8 cellular contexts compared by ENCODE assay signal in the genomic region with DNA sequence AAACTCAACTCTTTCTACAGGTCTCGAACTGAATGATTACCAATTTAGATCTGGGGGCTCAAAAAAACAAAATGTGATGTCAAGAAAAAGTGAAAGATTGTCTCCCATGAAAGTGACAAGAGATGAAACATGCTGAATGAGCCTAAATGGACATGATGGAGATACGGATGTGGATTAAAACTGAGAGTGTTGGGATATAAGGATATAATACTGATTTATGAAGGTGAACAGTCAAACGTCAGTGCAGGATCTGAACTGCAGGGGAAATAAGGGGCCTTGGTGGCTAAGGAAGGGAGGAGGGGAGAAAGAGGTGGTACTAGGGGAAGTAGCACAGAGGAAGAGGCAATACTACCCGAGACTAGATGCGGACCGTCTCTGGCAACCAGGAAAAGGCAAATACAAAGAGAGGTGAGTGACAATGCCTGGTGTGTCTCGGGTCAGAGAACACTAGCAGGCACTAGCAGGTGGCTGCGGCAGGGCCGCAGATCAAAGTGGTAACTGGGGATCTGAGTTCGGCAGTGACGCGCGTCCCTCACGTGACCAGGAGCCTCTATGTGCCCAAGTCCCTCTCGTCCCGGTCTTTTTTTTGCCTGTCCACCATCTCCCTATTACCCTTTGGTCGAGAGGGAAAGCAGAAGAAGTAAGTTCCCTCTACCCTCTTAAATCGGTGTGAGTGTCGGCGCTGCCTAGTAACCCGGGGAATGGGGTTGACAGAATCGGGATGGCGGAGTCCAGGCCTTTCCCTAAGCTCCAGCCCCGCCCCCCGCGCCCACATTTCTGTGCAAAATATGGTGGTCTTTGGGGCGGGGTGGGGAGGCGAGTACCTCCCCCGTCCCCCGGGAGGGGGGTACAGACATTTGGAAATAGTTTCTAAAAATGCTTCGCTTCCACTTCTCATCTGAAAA.
A peak's percentile ranks its signal among the peaks of the same experiment; 100 is the strongest.
DNase-seq lines count a peak whose midpoint lies in the region; TF ChIP-seq lines count a peak whose summit lies in the region.

TSS of gene TCEAL1 (plus strand) at position 590 of the 905 bp plus-strand sequence. CDS start 942 bp downstream, outside the sequence.

- peak within 1 kb of the TSS; percentile 54 for H3K27ac ChIP-seq in cingulate gyrus (ENCODE audit: low read depth, low read length)
- peak within 1 kb of the TSS; percentile 88 for H3K27ac ChIP-seq in layer of hippocampus (ENCODE audit: low read depth, low read length)

- H3K27me3 ChIP-seq in layer of hippocampus (ENCODE audit: control insufficient read depth, insufficient read depth, low read length), result no peaks in the 10 kb centered on the region

- H3K4me1 Mint-ChIP-seq in T-helper 2 cell treated with Interferon-gamma antibody and Interleukin-4, amounts not matched to agents 5 μg/mL and 100 μg/mL, for 36 hours (ENCODE audit: low read depth), result peaks cover 14% of the 10 kb centered on the region

- no peaks in the 10 kb centered on the region for H3K36me3 Mint-ChIP-seq in T-helper 2 cell treated with Interferon-gamma antibody and Interleukin-4, amounts not matched to agents 5 μg/mL and 100 μg/mL, for 36 hours (ENCODE audit: low read depth)

- peak within 1 kb of the TSS; percentile 74 for H3K27ac Mint-ChIP-seq in T-helper 2 cell treated with Interferon-gamma antibody and Interleukin-4, amounts not matched to agents 5 μg/mL and 100 μg/mL, for 36 hours

- no peak for TF ChIP-seq CTCF in GM12865 (IDR thresholded peaks at IDR 0.05; ENCODE audit: insufficient read depth, low read depth, low read length, missing control alignments)
- TF ChIP-seq CTCF in NB4 (IDR thresholded peaks at IDR 0.05; ENCODE audit: low read depth, low read length), result no peak

- H3K4me3 ChIP-seq in GM12865 (ENCODE audit: low read depth, low read length) (peak within 1 kb of the TSS; percentile 72), NB4 (ENCODE audit: low read depth, low read length) (peak within 1 kb of the TSS; percentile 47)

- peak within 1 kb of the TSS; percentile 87 for H3K4me3 Mint-ChIP-seq in T-helper 2 cell treated with Interferon-gamma antibody and Interleukin-4, amounts not matched to agents 5 μg/mL and 100 μg/mL, for 36 hours

- TF ChIP-seq POLR2A in NB4 (IDR thresholded peaks at IDR 0.05; ENCODE audit: extremely low read depth, insufficient read length), result no peak

- no peaks in the 10 kb centered on the region for H3K9me3 Mint-ChIP-seq in T-helper 2 cell treated with Interferon-gamma antibody and Interleukin-4, amounts not matched to agents 5 μg/mL and 100 μg/mL, for 36 hours

- no peaks in the 10 kb centered on the region for H3K27me3 Mint-ChIP-seq in T-helper 2 cell treated with Interferon-gamma antibody and Interleukin-4, amounts not matched to agents 5 μg/mL and 100 μg/mL, for 36 hours (ENCODE audit: low read depth)

- DNase-seq in GM12865 (ENCODE audit: low read depth), result peak; percentile 72
- peak; percentile 11 for DNase-seq in HCEC 1CT
- DNase-seq in NB4 (ENCODE audit: low read depth), result peak; percentile 16
- no peak for DNase-seq in T-helper 2 cell treated with Interferon-gamma antibody and Interleukin-4, amounts not matched to agents 5 μg/mL and 100 μg/mL, for 36 hours (ENCODE audit: low spot score)
- peak; percentile 15 for DNase-seq in stimulated activated CD4-positive, alpha-beta T cell treated with anti-CD3 and anti-CD28 coated beads, Interleukin-12 subunit alpha, Interleukin-12 subunit beta, amount 100 ng/mL, for 4 hours
- DNase-seq in T1000 (lab: John Stamatoyannopoulos, UW), result no peak

Comparison
In these comparisons a context has a peak if more than half of its experiments do, and no peak if none do; other contexts are left out.
1. DNase-seq: peak in GM12865 (single experiment), HCEC 1CT (single experiment), NB4 (single experiment) and stimulated activated CD4-positive, alpha-beta T cell treated with anti-CD3 and anti-CD28 coated beads, Interleukin-12 subunit alpha, Interleukin-12 subunit beta, amount 100 ng/mL, for 4 hours (single experiment); none in T-helper 2 cell treated with Interferon-gamma antibody and Interleukin-4, amounts not matched to agents 5 μg/mL and 100 μg/mL, for 36 hours (single experiment) and T1000 (single experiment).